2 cellular contexts compared by ENCODE assay signal in genomic region chr10:83607959-83608745, GRCh38.
TF ChIP-seq lines count a peak whose summit lies in the region.

No MANE protein-coding gene starts in this region.

TF ChIP-seq in GM23338, 12 proteins besides CTCF, POLR2A, EP300 and RAD21 (continued from another document):
- TF ChIP-seq ZNF462 (CRISPR knock-in tag; IDR thresholded peaks at IDR 0.05) (no peak), ETS1 (IDR thresholded peaks at IDR 0.05) (no peak), NANOG (IDR thresholded peaks at IDR 0.05; ENCODE audit: borderline replicate concordance) (no peak), JUNB (IDR thresholded peaks at IDR 0.05; ENCODE audit: unreplicated experiment) (no peak), POLR2AphosphoS5 (IDR thresholded peaks at IDR 0.05; ENCODE audit: low read depth) (no peak), STAT1 (IDR thresholded peaks at IDR 0.05; ENCODE audit: unreplicated experiment) (no peak)

TF ChIP-seq in endothelial cell of umbilical vein, 7 proteins besides CTCF, POLR2A, EP300 and RAD21 (continued from another document):
- TF ChIP-seq EZH2 (IDR thresholded peaks at IDR 0.05; ENCODE audit: borderline replicate concordance, low read depth, low read length, severe bottlenecking) (no peak), MAX (IDR thresholded peaks at IDR 0.05; ENCODE audit: insufficient read depth, insufficient read length) (no peak), POLR2AphosphoS5 (IDR thresholded peaks at IDR 0.05; ENCODE audit: insufficient read depth, low read depth, low read length) (peak; percentile 33)
